Comparison of ENCODE assay signal across 23 cellular contexts in genomic region chr20:11437611-11438380, GRCh38.
"Had no signal": no experiment of that assay in that cellular context is flagged by ENCODE, and none has a peak within 500 bp of the region (broad histone marks: within the 10 kb centered on the region; RNA-seq: fewer than 3 reads in every experiment).

No MANE protein-coding gene starts in this region.

- H3K27ac ChIP-seq: left ventricle myocardium inferior, ovary, right atrium auricular region, right lobe of liver, suprapubic skin, thoracic aorta, tibial artery, upper lobe of right lung, uterus had no signal

- H3K4me3 ChIP-seq: left ventricle myocardium inferior, lung, mucosa of descending colon, ovary, right atrium auricular region, right lobe of liver, suprapubic skin, thoracic aorta, tibial artery, upper lobe of right lung, uterus had no signal

- DNase-seq: hippocampal formation; immature natural killer cell; left ventricle myocardium inferior; midbrain; mucosa of descending colon; naive thymus-derived CD4-positive, alpha-beta T cell; ovary; right lobe of liver; stimulated activated CD4-positive, alpha-beta T cell treated with anti-CD3 and anti-CD28 coated beads, Interleukin-12 subunit alpha, Interleukin-12 subunit beta, amount 100 ng/mL, for 4 hours; stimulated activated CD4-positive, alpha-beta T cell treated with anti-CD3 and anti-CD28 coated beads, Interleukin-15, amount 100 ng/mL, for 24 hours; stimulated activated CD4-positive, alpha-beta T cell treated with anti-CD3 and anti-CD28 coated beads, Interleukin-2, amount 100 ng/mL, for 24 hours; stimulated activated CD4-positive, alpha-beta T cell treated with anti-CD3 and anti-CD28 coated beads, Interleukin-4, amount 100 ng/mL, for 1 hour; stimulated activated naive CD4-positive, alpha-beta T cell; tibial artery; upper lobe of right lung; uterus had no signal

- FAIRE-seq: islet of Langerhans had no signal

- H3K9me3 ChIP-seq: mucosa of descending colon, ovary, right atrium auricular region, right lobe of liver, suprapubic skin, thoracic aorta, tibial artery, uterus had no signal

- H3K4me1 ChIP-seq: left ventricle myocardium inferior, right atrium auricular region, right lobe of liver, suprapubic skin, tibial artery, upper lobe of right lung, uterus had no signal

- H3K27me3 ChIP-seq: ovary, right atrium auricular region, right lobe of liver, suprapubic skin, tibial artery, upper lobe of right lung, uterus had no signal

- ATAC-seq: mucosa of descending colon; naive thymus-derived CD4-positive, alpha-beta T cell; natural killer cell treated with Interleukin-12 subunit alpha and Interleukin-12 subunit beta and Interleukin-15 and Interleukin-18, amount 100 ng/mL, for 72 hours; right lobe of liver; stimulated activated effector memory CD8-positive, alpha-beta T cell treated with anti-CD3 and anti-CD28 coated beads, Interleukin-12 subunit alpha, Interleukin-12 subunit beta, amount 100 ng/mL, for 72 hours; upper lobe of right lung had no signal

- H3K36me3 ChIP-seq: left ventricle myocardium inferior, ovary, right atrium auricular region, right lobe of liver, suprapubic skin, thoracic aorta, tibial artery, upper lobe of right lung, uterus had no signal
